ENCODE assay signal across 1 cellular context in the genomic region with DNA sequence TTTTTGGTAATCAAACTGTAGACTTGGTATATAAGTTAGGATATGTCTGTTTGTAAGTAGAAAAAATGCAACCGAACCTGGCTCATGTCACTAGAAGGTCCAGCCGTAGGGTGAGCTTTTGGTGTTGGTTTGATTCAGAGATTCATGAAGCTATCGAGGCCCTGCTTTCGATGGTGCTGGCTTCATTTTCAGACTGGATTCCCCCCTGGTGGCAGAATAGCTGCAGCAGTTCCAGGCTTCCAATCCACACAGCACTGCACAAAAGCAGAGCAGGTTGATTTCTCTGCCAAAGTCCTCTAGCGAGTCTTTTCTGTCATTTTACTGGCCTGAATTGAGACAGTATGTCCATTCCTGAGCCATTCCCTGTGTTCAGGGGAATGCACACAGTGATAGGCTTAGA.
TF ChIP-seq lines count a peak whose summit lies in the region.

No MANE protein-coding gene starts in this region.

TF ChIP-seq in SK-N-SH treated with all-trans-retinoic acid at 6 μM for 48 hours, 23 proteins besides CTCF, POLR2A, EP300 and RAD21 (continued from another document):
- TF ChIP-seq, protein P1, sequence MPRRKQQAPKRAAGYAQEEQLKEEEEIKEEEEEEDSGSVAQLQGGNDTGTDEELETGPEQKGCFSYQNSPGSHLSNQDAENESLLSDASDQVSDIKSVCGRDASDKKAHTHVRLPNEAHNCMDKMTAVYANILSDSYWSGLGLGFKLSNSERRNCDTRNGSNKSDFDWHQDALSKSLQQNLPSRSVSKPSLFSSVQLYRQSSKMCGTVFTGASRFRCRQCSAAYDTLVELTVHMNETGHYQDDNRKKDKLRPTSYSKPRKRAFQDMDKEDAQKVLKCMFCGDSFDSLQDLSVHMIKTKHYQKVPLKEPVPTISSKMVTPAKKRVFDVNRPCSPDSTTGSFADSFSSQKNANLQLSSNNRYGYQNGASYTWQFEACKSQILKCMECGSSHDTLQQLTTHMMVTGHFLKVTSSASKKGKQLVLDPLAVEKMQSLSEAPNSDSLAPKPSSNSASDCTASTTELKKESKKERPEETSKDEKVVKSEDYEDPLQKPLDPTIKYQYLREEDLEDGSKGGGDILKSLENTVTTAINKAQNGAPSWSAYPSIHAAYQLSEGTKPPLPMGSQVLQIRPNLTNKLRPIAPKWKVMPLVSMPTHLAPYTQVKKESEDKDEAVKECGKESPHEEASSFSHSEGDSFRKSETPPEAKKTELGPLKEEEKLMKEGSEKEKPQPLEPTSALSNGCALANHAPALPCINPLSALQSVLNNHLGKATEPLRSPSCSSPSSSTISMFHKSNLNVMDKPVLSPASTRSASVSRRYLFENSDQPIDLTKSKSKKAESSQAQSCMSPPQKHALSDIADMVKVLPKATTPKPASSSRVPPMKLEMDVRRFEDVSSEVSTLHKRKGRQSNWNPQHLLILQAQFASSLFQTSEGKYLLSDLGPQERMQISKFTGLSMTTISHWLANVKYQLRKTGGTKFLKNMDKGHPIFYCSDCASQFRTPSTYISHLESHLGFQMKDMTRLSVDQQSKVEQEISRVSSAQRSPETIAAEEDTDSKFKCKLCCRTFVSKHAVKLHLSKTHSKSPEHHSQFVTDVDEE (CRISPR knock-in tag; IDR thresholded peaks at IDR 0.05): no peak
- no peak for TF ChIP-seq PPARA (CRISPR knock-in tag; IDR thresholded peaks at IDR 0.05; ENCODE audit: borderline replicate concordance)
- TF ChIP-seq ZNF70 (CRISPR knock-in tag; IDR thresholded peaks at IDR 0.05): no peak
- no peak for TF ChIP-seq BACH2 (CRISPR knock-in tag; IDR thresholded peaks at IDR 0.05; ENCODE audit: borderline replicate concordance)
- no peak for TF ChIP-seq ZFP30 (CRISPR knock-in tag; IDR thresholded peaks at IDR 0.05)
- no peak for TF ChIP-seq RARB (CRISPR knock-in tag; IDR thresholded peaks at IDR 0.05)
- TF ChIP-seq, protein P2, sequence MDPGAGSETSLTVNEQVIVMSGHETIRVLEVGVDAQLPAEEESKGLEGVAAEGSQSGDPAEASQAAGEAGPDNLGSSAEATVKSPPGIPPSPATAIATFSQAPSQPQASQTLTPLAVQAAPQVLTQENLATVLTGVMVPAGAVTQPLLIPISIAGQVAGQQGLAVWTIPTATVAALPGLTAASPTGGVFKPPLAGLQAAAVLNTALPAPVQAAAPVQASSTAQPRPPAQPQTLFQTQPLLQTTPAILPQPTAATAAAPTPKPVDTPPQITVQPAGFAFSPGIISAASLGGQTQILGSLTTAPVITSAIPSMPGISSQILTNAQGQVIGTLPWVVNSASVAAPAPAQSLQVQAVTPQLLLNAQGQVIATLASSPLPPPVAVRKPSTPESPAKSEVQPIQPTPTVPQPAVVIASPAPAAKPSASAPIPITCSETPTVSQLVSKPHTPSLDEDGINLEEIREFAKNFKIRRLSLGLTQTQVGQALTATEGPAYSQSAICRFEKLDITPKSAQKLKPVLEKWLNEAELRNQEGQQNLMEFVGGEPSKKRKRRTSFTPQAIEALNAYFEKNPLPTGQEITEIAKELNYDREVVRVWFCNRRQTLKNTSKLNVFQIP (CRISPR knock-in tag; IDR thresholded peaks at IDR 0.05; ENCODE audit: borderline replicate concordance, low read depth): no peak
